28 cellular contexts compared by ENCODE assay signal in the genomic region with DNA sequence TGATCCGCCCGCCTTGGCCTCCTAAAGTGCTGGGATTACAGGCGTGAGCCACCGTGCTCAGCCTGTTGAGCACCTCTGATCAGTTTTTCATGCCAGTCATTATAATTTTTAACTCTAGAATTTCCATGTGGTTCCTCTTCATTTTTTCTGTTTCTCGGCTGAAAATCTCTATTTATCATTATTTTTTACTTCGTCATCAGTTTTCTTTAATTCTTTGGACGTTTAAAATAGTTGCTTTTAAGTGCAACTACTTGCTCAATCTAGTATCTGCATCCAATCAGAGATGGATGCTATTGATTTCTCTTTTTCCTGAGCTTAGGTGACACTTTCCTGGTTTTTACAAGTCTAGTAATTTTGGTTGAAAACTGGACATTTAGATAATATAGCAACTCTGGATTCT.
"Had no signal": no experiment of that assay in that cellular context is flagged by ENCODE, and none has a peak within 500 bp of the region (broad histone marks: within the 10 kb centered on the region; RNA-seq: fewer than 3 reads in every experiment).

No MANE protein-coding gene starts in this region.

- H3K27me3 Mint-ChIP-seq: progenitor cell of endocrine pancreas; stimulated activated naive B cell treated with anti-CD40 and anti-IgM and Interleukin-4, amounts not matched to agents 10 μg/mL and 1 μg/mL and 100 μg/mL, for 72 hours; stimulated activated naive CD8-positive, alpha-beta T cell treated with anti-CD3 and anti-CD28 coated beads, Interleukin-15, Interleukin-2, amounts not matched to agents 100 ng/mL and 50 ng/mL, for 24 hours had no signal

- FAIRE-seq: small intestine, urothelium cell line had no signal

- H3K4me3 ChIP-seq: neural progenitor cell, ovary, psoas muscle, right lobe of liver, sigmoid colon, stomach, thoracic aorta, thyroid gland, tibial nerve, upper lobe of left lung, vagina had no signal

- H3K4me3 Mint-ChIP-seq: natural killer cell; nephron; neural progenitor cell; stimulated activated effector memory CD8-positive, alpha-beta T cell treated with anti-CD3 and anti-CD28 coated beads, Interleukin-12 subunit alpha, Interleukin-12 subunit beta, amount 100 ng/mL, for 72 hours; stimulated activated naive B cell treated with anti-CD40 and anti-IgM and Interleukin-4, amounts not matched to agents 10 μg/mL and 1 μg/mL and 100 μg/mL, for 72 hours; stimulated activated naive CD8-positive, alpha-beta T cell treated with anti-CD3 and anti-CD28 coated beads, Interleukin-15, Interleukin-2, amounts not matched to agents 100 ng/mL and 50 ng/mL, for 24 hours had no signal

- H3K4me2 ChIP-seq: neural progenitor cell had no signal

- H3K4me1 ChIP-seq: parathyroid adenoma, psoas muscle, right lobe of liver, sigmoid colon, thyroid gland, tibial nerve, vagina had no signal

- DNase-seq: natural killer cell; occipital lobe; ovary; posterior cingulate gyrus; psoas muscle; right cardiac atrium; right lobe of liver; sigmoid colon; small intestine; stimulated activated CD4-positive, alpha-beta T cell treated with anti-CD3 and anti-CD28 coated beads, Interleukin-15, amount 100 ng/mL, for 24 hours; stimulated activated CD4-positive, alpha-beta T cell treated with anti-CD3 and anti-CD28 coated beads, Interleukin-2, amount 100 ng/mL, for 24 hours; stimulated activated CD4-positive, alpha-beta T cell treated with anti-CD3 and anti-CD28 coated beads, Interleukin-2, amount 100 ng/mL, for 48 hours; stimulated activated CD4-positive, alpha-beta T cell treated with anti-CD3 and anti-CD28 coated beads, Interleukin-4, amount 100 ng/mL, for 24 hours; stimulated activated naive B cell treated with anti-CD40 and anti-IgM and Interleukin-4, amounts not matched to agents 10 μg/mL and 1 μg/mL and 100 μg/mL, for 72 hours; stimulated activated naive CD4-positive, alpha-beta T cell treated with Interleukin-2 at 50 U/mL for 16 hours; stomach; thyroid gland; upper lobe of left lung had no signal

- H3K27ac ChIP-seq: neural progenitor cell, ovary, parathyroid adenoma, psoas muscle, right lobe of liver, sigmoid colon, stomach, thoracic aorta, thyroid gland, tibial nerve, upper lobe of left lung, vagina had no signal

- H3K36me3 Mint-ChIP-seq: natural killer cell had no signal

- H3K4me1 Mint-ChIP-seq: nephron, neural progenitor cell had no signal

- H3K27ac Mint-ChIP-seq: natural killer cell; nephron; neural progenitor cell; progenitor cell of endocrine pancreas; stimulated activated effector memory CD8-positive, alpha-beta T cell treated with anti-CD3 and anti-CD28 coated beads, Interleukin-12 subunit alpha, Interleukin-12 subunit beta, amount 100 ng/mL, for 72 hours; stimulated activated naive B cell treated with anti-CD40 and anti-IgM and Interleukin-4, amounts not matched to agents 10 μg/mL and 1 μg/mL and 100 μg/mL, for 72 hours; stimulated activated naive CD8-positive, alpha-beta T cell treated with anti-CD3 and anti-CD28 coated beads, Interleukin-15, Interleukin-2, amounts not matched to agents 100 ng/mL and 50 ng/mL, for 24 hours had no signal

- H3K9me3 Mint-ChIP-seq: natural killer cell; stimulated activated effector memory CD8-positive, alpha-beta T cell treated with anti-CD3 and anti-CD28 coated beads, Interleukin-12 subunit alpha, Interleukin-12 subunit beta, amount 100 ng/mL, for 72 hours; stimulated activated naive CD8-positive, alpha-beta T cell treated with anti-CD3 and anti-CD28 coated beads, Interleukin-15, Interleukin-2, amounts not matched to agents 100 ng/mL and 50 ng/mL, for 24 hours had no signal

- H3K9me3 ChIP-seq: ovary, psoas muscle, right lobe of liver, sigmoid colon, stomach, thoracic aorta, thyroid gland, tibial nerve, upper lobe of left lung, vagina had no signal

- ATAC-seq: natural killer cell; psoas muscle; right cardiac atrium; right lobe of liver; stimulated activated effector memory CD8-positive, alpha-beta T cell treated with anti-CD3 and anti-CD28 coated beads, Interleukin-12 subunit alpha, Interleukin-12 subunit beta, amount 100 ng/mL, for 72 hours; stimulated activated naive B cell treated with anti-CD40 and anti-IgM and Interleukin-4, amounts not matched to agents 10 μg/mL and 1 μg/mL and 100 μg/mL, for 72 hours had no signal
